7 cellular contexts compared by ENCODE assay signal in the genomic region with DNA sequence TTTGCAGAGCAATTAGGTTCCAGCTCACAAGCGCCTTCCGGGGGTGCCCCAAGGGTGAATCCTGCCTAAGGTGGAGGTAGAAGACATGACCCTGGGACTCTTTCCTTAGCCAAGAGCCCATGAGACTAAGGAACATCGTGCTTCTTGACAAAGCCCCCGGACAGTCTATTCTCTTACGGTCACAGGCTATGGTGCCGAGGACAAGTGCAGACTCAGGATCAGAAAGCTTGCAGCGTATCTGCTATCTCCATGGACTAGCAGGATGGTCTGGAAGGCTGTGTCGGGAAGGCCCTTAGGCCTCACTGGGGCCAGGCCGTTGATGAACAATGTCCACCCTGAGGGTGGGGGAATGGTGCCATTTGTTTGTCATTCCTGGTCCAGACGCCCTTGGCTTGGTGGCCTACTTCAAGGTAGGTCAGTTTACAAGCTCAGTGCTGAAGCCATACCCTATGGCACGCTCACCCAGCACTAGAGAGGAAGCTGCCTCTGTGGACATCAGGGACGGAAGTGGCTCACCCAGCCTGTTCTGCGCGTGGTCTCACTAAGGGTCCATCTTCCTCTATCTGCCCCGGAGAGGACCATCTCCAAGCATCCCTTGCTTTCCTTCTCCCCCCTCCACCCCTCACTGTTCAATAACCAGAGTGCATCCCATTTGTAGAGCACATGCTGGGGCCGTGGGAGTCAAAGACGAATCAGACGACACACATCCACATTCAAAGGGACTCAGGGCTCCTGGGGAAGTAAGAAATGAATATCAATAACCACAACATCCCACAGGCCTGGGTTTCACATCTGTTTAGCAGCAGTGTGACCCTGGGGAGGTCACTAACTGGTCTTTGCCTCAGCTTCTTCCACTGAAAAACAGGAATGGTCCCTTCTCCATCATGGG. TPM values are rescaled to one million over a fixed set of nuclear protein-coding genes. Genes with fewer than 3 reads are reported as not detected.
DNase-seq lines count a peak whose midpoint lies in the region; ATAC-seq, FAIRE-seq and TF ChIP-seq lines count a peak whose summit lies in the region.

No MANE protein-coding gene starts in this region.

- H4K20me1 ChIP-seq in K562 (replicated peaks; ENCODE audit: control insufficient read depth, insufficient read depth, low read length), result no peaks in the 10 kb centered on the region

- H3K9me1 ChIP-seq in K562 (ENCODE audit: control insufficient read depth, insufficient read depth, low read length), result peaks cover 4% of the 10 kb centered on the region

- H3K79me2 ChIP-seq in K562 (ENCODE audit: control insufficient read depth, insufficient read depth, low read length), result no peaks in the 10 kb centered on the region

- TF ChIP-seq RAD21 in K562 (CRISPR knock-in tag; conservative IDR thresholded peaks at IDR 0.05 in 1 of 2, IDR thresholded peaks at IDR 0.05 in 1 of 2), result no peak

- no peaks in the 10 kb centered on the region for H3K27me3 ChIP-seq in K562 (ENCODE audit: control insufficient read depth in 2 of 2, insufficient read depth in 2 of 2, low read length in 2 of 2)

- intact Hi-C loops in K562 (cut with micrococcal nuclease) (no loop called here), sciatic nerve (cut with DNase I) (no loop called here)

- H2AFZ ChIP-seq in K562 (ENCODE audit: low read depth, low read length), result no peak overlapping the region

- no peaks in the 10 kb centered on the region for H3K9me3 ChIP-seq in K562 (replicated peaks; ENCODE audit: control insufficient read depth, insufficient read depth, low read depth, low read length)

- no peak for FAIRE-seq in K562 (lab: Jason Lieb, UNC)

- WGBS in K562 (ENCODE audit: insufficient coverage, low coverage, missing lambda C conversion rate), result 74% methylated on average over 18 of the region's 18 CpGs

- no peak overlapping the region for H3K4me2 ChIP-seq in K562 (ENCODE audit: insufficient read depth, low read length)

- no peak overlapping the region for H3K9ac ChIP-seq in K562 (ENCODE audit: insufficient read depth in 1 of 2, low read depth in 2 of 2, low read length in 2 of 2)

- H3K4me1 ChIP-seq in K562 (replicated peaks in 1 of 2; ENCODE audit: control insufficient read depth in 2 of 2, insufficient read depth in 2 of 2, low read length in 2 of 2), result no peaks in the 10 kb centered on the region; a peak in 1 of 5 replicates

- no peak for TF ChIP-seq POLR2A in K562 (conservative IDR thresholded peaks at IDR 0.05)

- CTCF ChIA-PET in K562 (lab: Yijun Ruan, JAX; ENCODE audit: low intra/inter-chr PET ratio), result no interaction called here

- no peak overlapping the region for H3K27ac ChIP-seq in K562 (ENCODE audit: extremely low read depth, low read depth, low read length)

- in situ Hi-C loops in K562 (cut with MboI), result no loop called here

- TF ChIP-seq EP300 in K562 (IDR thresholded peaks at IDR 0.05; ENCODE audit: low read length), result no peak

- no peak for TF ChIP-seq CTCF in K562 (IDR thresholded peaks at IDR 0.05 in 2 of 3, conservative IDR thresholded peaks at IDR 0.05 in 1 of 3; ENCODE audit: insufficient read depth in 2 of 3, low read depth in 1 of 3, low read length in 3 of 3)

- DNase-seq in K562 (ENCODE audit: extremely low read depth in 1 of 4, low spot score in 3 of 4), result peak in 2 of 4 experiments; percentile 6 to 8
- DNase-seq in sciatic nerve (ENCODE audit: low spot score), result no peak
- DNase-seq in NCI-H748 treated with DMSO at 0.1 percent for 48 hours (lab: John Stamatoyannopoulos, UW), result no peak
- no peak for DNase-seq in activated naive CD4-positive, alpha-beta T cell treated with Interleukin-2 at 50 U/mL for 16 hours

- H3K4me3 ChIP-seq in K562, result no peak overlapping the region

- ATAC-seq in GM18868 (IDR thresholded peaks at IDR 0.05; ENCODE audit: unreplicated experiment) (peak; percentile 46), HG02678 (IDR thresholded peaks at IDR 0.05; ENCODE audit: unreplicated experiment) (peak; percentile 84), K562 (no peak; the same call in 2 of the 3 replicates), sciatic nerve (peak; percentile 62), GM21737 (IDR thresholded peaks at IDR 0.05; ENCODE audit: unreplicated experiment) (no peak)

- POLR2A ChIA-PET in K562 (lab: Yijun Ruan, JAX), result no interaction called here

- no TSS peak for BruUV-seq in K562 (replicated peaks; lab: Mats Ljungman, UMichigan)

- H3K36me3 ChIP-seq in K562 (ENCODE audit: control insufficient read depth, insufficient read depth, low read length), result peaks cover 12% of the 10 kb centered on the region; the same call in 2 of the 3 replicates

TF ChIP-seq in K562, 482 proteins besides CTCF, POLR2A, EP300 and RAD21:
- TF ChIP-seq U2AF1 (optimal IDR thresholded peaks at IDR 0.05; ENCODE audit: low read depth, low read length) (no peak), TSC22D4 (tag; IDR thresholded peaks at IDR 0.05) (no peak), ZNF707 (CRISPR knock-in tag; conservative IDR thresholded peaks at IDR 0.05) (no peak), MTA1 (IDR thresholded peaks at IDR 0.05; ENCODE audit: borderline replicate concordance) (no peak), ZNF232 (CRISPR knock-in tag; IDR thresholded peaks at IDR 0.05) (no peak), ARNT (IDR thresholded peaks at IDR 0.05) (no peak), ZNF23 (CRISPR knock-in tag; IDR thresholded peaks at IDR 0.05) (no peak), RBM14 (IDR thresholded peaks at IDR 0.05; ENCODE audit: borderline replicate concordance, insufficient read depth, low read depth, low read length) (no peak), U2AF2 (optimal IDR thresholded peaks at IDR 0.05; ENCODE audit: low read depth, low read length) (no peak), FOXP1 (CRISPR knock-in tag; IDR thresholded peaks at IDR 0.05) (no peak), PHTF2 (CRISPR knock-in tag; IDR thresholded peaks at IDR 0.05) (no peak), WHSC1 (IDR thresholded peaks at IDR 0.05; ENCODE audit: low read length) (peak; percentile 33)
- TF ChIP-seq, protein P1, sequence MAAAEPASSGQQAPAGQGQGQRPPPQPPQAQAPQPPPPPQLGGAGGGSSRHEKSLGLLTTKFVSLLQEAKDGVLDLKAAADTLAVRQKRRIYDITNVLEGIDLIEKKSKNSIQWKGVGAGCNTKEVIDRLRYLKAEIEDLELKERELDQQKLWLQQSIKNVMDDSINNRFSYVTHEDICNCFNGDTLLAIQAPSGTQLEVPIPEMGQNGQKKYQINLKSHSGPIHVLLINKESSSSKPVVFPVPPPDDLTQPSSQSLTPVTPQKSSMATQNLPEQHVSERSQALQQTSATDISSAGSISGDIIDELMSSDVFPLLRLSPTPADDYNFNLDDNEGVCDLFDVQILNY (CRISPR knock-in tag; IDR thresholded peaks at IDR 0.05), result 0 out of 2 replicates have a peak, but pooled peaks have one; percentile 35

RNA-seq across cellular contexts. Expression of a gene that starts 45.0 kb away (rescaled TPM):
- total RNA-seq in K562 (2011; cell fraction: chromatin; rRNA removed; ENCODE audit: low replicate concordance), result 0.25 and 0.62 TPM in 2 replicates
- total RNA-seq in K562 (2011; cell fraction: nucleolus; rRNA removed), result 0.39 and 0.50 TPM in 2 replicates
- total RNA-seq in K562 (2011; cell fraction: nucleoplasm; rRNA removed), result 0.23 and 0.37 TPM in 2 replicates
- total RNA-seq in K562 (2014; rRNA removed) (0.04 and 0.14 TPM in 2 replicates), K562 (2014; rRNA removed; fragmentation: Illumina TruSeq; extraction: Trizol) (not detected in 2 replicates), K562 (2015; rRNA removed; fragmentation: Illumina TruSeq; extraction: Trizol) (under 0.01 and 0.04 TPM in 2 replicates), K562 (2021) (0.07 and 0.11 TPM in 2 replicates), sciatic nerve (6.8 TPM)
- polyA plus RNA-seq in K562 (2011; rRNA removed) (0.11 and 0.25 TPM in 2 replicates), K562 (2014; fragmentation: Illumina TruSeq; extraction: Trizol) (0.04 TPM in 1 of 2 replicates, not detected in the other), K562 (2014; fragmentation: Nextera tagmentation; extraction: Ambion mirVana) (not detected), K562 (2014; rRNA removed) (0.04 and 0.15 TPM in 2 replicates)
- 0.04 and 0.24 TPM in 2 replicates for polyA plus RNA-seq in K562 (2011; cell fraction: cytosol; rRNA removed)
- 0.63 and 1.0 TPM in 2 replicates for polyA plus RNA-seq in K562 (2011; cell fraction: nucleus; rRNA removed)
- polyA plus RNA-seq in K562 (2012), result 0.09 and 0.14 TPM in 2 replicates
- polyA minus RNA-seq in K562 (2011; rRNA and poly(A)+ RNA removed), result 0.07 TPM in 1 of 2 replicates, not detected in the other
- polyA minus RNA-seq in K562 (2011; cell fraction: cytosol; rRNA and poly(A)+ RNA removed), result 0.38 TPM in 1 of 2 replicates, not detected in the other
- 0.40 and 0.56 TPM in 2 replicates for polyA minus RNA-seq in K562 (2011; cell fraction: nucleus; rRNA and poly(A)+ RNA removed)

Comparison
In these comparisons a context has a peak if more than half of its experiments do, and no peak if none do; other contexts are left out.
1. ATAC-seq: peak in GM18868 (single experiment), HG02678 (single experiment) and sciatic nerve (single experiment); none in K562 (single experiment) and GM21737 (single experiment).